Comparison of ENCODE assay signal across 13 cellular contexts in the genomic region with DNA sequence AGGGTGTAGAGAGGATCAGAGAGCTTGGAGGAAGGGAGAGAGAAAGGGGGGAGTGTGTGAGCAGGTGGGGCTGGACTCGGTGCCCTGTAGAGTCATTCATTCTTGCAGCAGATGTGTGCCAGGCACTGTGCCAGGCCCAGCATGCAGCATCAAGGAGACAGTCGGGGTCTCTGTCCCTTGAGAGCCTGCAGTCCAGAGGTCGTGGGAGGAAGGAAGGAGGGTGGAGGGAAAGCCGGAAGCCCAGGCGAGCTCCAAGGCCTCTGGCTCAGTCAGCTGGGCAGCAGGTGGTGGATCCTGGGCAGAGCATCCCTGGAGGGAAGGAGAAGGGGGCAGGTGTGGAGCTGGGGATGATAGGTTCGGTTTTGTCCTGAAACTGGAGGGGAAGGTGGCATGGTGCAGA. TPM values are rescaled to one million over a fixed set of nuclear protein-coding genes. Genes with fewer than 3 reads are reported as not detected.
DNase-seq lines count a peak whose midpoint lies in the region; ATAC-seq and TF ChIP-seq lines count a peak whose summit lies in the region.
"Had no signal": no experiment of that assay in that cellular context is flagged by ENCODE, and none has a peak within 500 bp of the region (broad histone marks: within the 10 kb centered on the region; RNA-seq: fewer than 3 reads in every experiment).

No MANE protein-coding gene starts in this region.

- no peak overlapping the region for H3K4me3 ChIP-seq in choroid plexus epithelial cell (ENCODE audit: low read depth, low read length)
- no peak overlapping the region for H3K4me3 ChIP-seq in suprapubic skin

- TF ChIP-seq POLR2A in suprapubic skin (IDR thresholded peaks at IDR 0.05) = no peak

- 40% methylated on average over 6 of the region's 6 CpGs for WGBS in suprapubic skin

- no peak for TF ChIP-seq EP300 in suprapubic skin (IDR thresholded peaks at IDR 0.05)

- H3K27me3 ChIP-seq in suprapubic skin = no peaks in the 10 kb centered on the region

- peak overlapping the region; percentile 76 for H3K27ac ChIP-seq in suprapubic skin
- H3K27ac ChIP-seq: parathyroid adenoma had no signal

- ATAC-seq in GM21515 (IDR thresholded peaks at IDR 0.05; ENCODE audit: unreplicated experiment) = no peak
- no peak for ATAC-seq in left lobe of liver
- ATAC-seq: effector memory CD8-positive, alpha-beta T cell had no signal

- TF ChIP-seq CTCF in choroid plexus epithelial cell (conservative IDR thresholded peaks at IDR 0.05; ENCODE audit: low read depth, low read length) = no peak
- TF ChIP-seq CTCF in suprapubic skin (IDR thresholded peaks at IDR 0.05) = no peak

- DNase-seq in NCI-H146 treated with DMSO at 0.1 percent for 48 hours (lab: John Stamatoyannopoulos, UW; ENCODE audit: unreplicated experiment) (peak; percentile 34), choroid plexus epithelial cell (ENCODE audit: low read depth) (peak; percentile 56), midbrain (lab: John Stamatoyannopoulos, UW) (peak; percentile 44), suprapubic skin (ENCODE audit: low spot score in 2 of 2) (no peak), GM19240 (ENCODE audit: insufficient read length, low spot score) (no peak), OCI-M1 (lab: John Stamatoyannopoulos, UW) (no peak), left lobe of liver (ENCODE audit: low spot score) (no peak)
- DNase-seq: activated B cell treated with CpG ODN at 0.5 μM for 24 hours; effector memory CD8-positive, alpha-beta T cell; GF-D8; NCI-H1105 had no signal

- no peaks in the 10 kb centered on the region for H3K9me3 ChIP-seq in suprapubic skin

- H3K36me3 ChIP-seq in suprapubic skin = no peaks in the 10 kb centered on the region

- H3K4me1 ChIP-seq in suprapubic skin = peaks cover 89% of the 10 kb centered on the region

RNA-seq across cellular contexts. Expression of a gene that starts 27.5 kb away (rescaled TPM):
- total RNA-seq in suprapubic skin (100 to 1,000 TPM in 3 of 4 donors, 10 to 100 TPM in 1; 95.9 to 276 (median 131) TPM), left lobe of liver (13.1 TPM)

Comparison
In these comparisons a context has a peak if more than half of its experiments do, and no peak if none do; other contexts are left out.
1. DNase-seq: peak in NCI-H146 treated with DMSO at 0.1 percent for 48 hours (single experiment), choroid plexus epithelial cell (single experiment) and midbrain (single experiment); none in suprapubic skin (0 of 2), GM19240 (single experiment), OCI-M1 (single experiment) and left lobe of liver (single experiment).